Comparison of ENCODE assay signal across 7 cellular contexts in genomic region chr1:8818325-8818775, GRCh38. TPM values are rescaled to one million over a fixed set of nuclear protein-coding genes. Genes with fewer than 3 reads are reported as not detected.
A peak's percentile ranks its signal among the peaks of the same experiment; 100 is the strongest.
DNase-seq lines count a peak whose midpoint lies in the region; ATAC-seq lines count a peak whose summit lies in the region.

No MANE protein-coding gene starts in this region.

- peaks cover 38% of the 10 kb centered on the region for H3K4me1 Mint-ChIP-seq in activated T-cell treated with anti-CD3 and anti-CD28 coated beads, Interleukin-2, amount 50 U/mL, for 4 hours (ENCODE audit: low read depth)

- H3K9me3 Mint-ChIP-seq in activated T-cell treated with anti-CD3 and anti-CD28 coated beads, Interleukin-2, amount 50 U/mL, for 4 hours: no peaks in the 10 kb centered on the region

- H3K36me3 Mint-ChIP-seq in activated T-cell treated with anti-CD3 and anti-CD28 coated beads, Interleukin-2, amount 50 U/mL, for 4 hours (ENCODE audit: insufficient read depth): no peaks in the 10 kb centered on the region

- DNase-seq in EL: peak; percentile 75
- peak; percentile 84 for DNase-seq in M059J (ENCODE audit: low read depth)
- peak; percentile 22 for DNase-seq in activated T-cell treated with anti-CD3 and anti-CD28 coated beads, Interleukin-2, amount 50 U/mL, for 4 hours
- peak; percentile 20 for DNase-seq in germinal center (ENCODE audit: low spot score)
- DNase-seq in pulmonary artery endothelial cell (ENCODE audit: low read depth, low spot score): peak; percentile 71
- DNase-seq in middle frontal gyrus (ENCODE audit: extremely low spot score, low spot score): no peak

- no peak for ATAC-seq in activated T-cell treated with anti-CD3 and anti-CD28 coated beads, Interleukin-2, amount 50 U/mL, for 4 hours
- no peak for ATAC-seq in GM18498 (IDR thresholded peaks at IDR 0.05; ENCODE audit: unreplicated experiment)

- H3K27me3 Mint-ChIP-seq in activated T-cell treated with anti-CD3 and anti-CD28 coated beads, Interleukin-2, amount 50 U/mL, for 4 hours (ENCODE audit: low read depth): peaks cover 7% of the 10 kb centered on the region

- H3K4me3 Mint-ChIP-seq in activated T-cell treated with anti-CD3 and anti-CD28 coated beads, Interleukin-2, amount 50 U/mL, for 4 hours: peak overlapping the region; percentile 81

RNA-seq across cellular contexts. Expression of gene RERE, which starts 0.9 kb away (rescaled TPM):
- 4.7 and 13.1 TPM in 2 replicates for total RNA-seq in M059J (2014; rRNA removed; shearing (Covaris generic))
- 10 to 100 TPM; 40.5 to 53.4 (median 47.8) TPM for total RNA-seq in activated T-cell treated with anti-CD3 and anti-CD28 coated beads, Interleukin-2, amount 50 U/mL, for 4 hours
- total RNA-seq in pulmonary artery endothelial cell: 38.1 and 60.7 TPM in 2 replicates
